ENCODE assay signal across 13 cellular contexts in genomic region chr15:50880221-50880620, GRCh38. TPM values are rescaled to one million over a fixed set of nuclear protein-coding genes. Genes with fewer than 3 reads are reported as not detected.
DNase-seq lines count a peak whose midpoint lies in the region; ATAC-seq and TF ChIP-seq lines count a peak whose summit lies in the region.
"Had no signal": no experiment of that assay in that cellular context is flagged by ENCODE, and none has a peak within 500 bp of the region (broad histone marks: within the 10 kb centered on the region; RNA-seq: fewer than 3 reads in every experiment).

No MANE protein-coding gene starts in this region.

- H3K27ac Mint-ChIP-seq in Caco-2 (ENCODE audit: unreplicated experiment), result peak overlapping the region; percentile 83
- H3K27ac Mint-ChIP-seq in natural killer cell treated with Interleukin-12 subunit alpha and Interleukin-12 subunit beta and Interleukin-15 and Interleukin-18, amount 100 ng/mL, for 72 hours, result peak overlapping the region; percentile 99 to 100

- CTCF ChIA-PET in Caco-2 (lab: Charles Lee), result interaction anchor here (1.0 kb wide), 1 partner anchor 258 kb away, joined by 3 read pairs; no protein-coding TSS in a partner anchor

- intact Hi-C loops in Caco-2 (cut with micrococcal nuclease; ENCODE audit: unreplicated experiment) (no loop called here), heart left ventricle (cut with DNase I) (no loop called here)

- peak overlapping the region; percentile 69 for H3K9ac ChIP-seq in adipocyte (ENCODE audit: low read length)

- H3K4me1 ChIP-seq in Caco-2 (peaks cover 26% of the 10 kb centered on the region), adipocyte (ENCODE audit: control insufficient read depth, insufficient read depth, low read length) (peaks cover 38% of the 10 kb centered on the region), heart left ventricle (peaks cover 0 to 65% (median 8%) of the 10 kb centered on the region in 12 donors)

- H3K4me3 ChIP-seq in Caco-2 (ENCODE audit: low read depth, low read length) (no peak overlapping the region), adipocyte (ENCODE audit: low read length) (no peak overlapping the region), heart left ventricle (no peak overlapping the region)

- H3K36me3 ChIP-seq in Caco-2 (ENCODE audit: control insufficient read depth, insufficient read depth, low read length), result no peaks in the 10 kb centered on the region
- H3K36me3 ChIP-seq in KOPT-K1 (ENCODE audit: insufficient read depth, low read length), result no peaks in the 10 kb centered on the region
- no peaks in the 10 kb centered on the region for H3K36me3 ChIP-seq in adipocyte (ENCODE audit: control insufficient read depth, insufficient read depth, low read length, severe bottlenecking)
- no peaks in the 10 kb centered on the region for H3K36me3 ChIP-seq in heart left ventricle

- peak in 1 of 2 donors; percentile 7 for ATAC-seq in natural killer cell treated with Interleukin-12 subunit alpha and Interleukin-12 subunit beta and Interleukin-15 and Interleukin-18, amount 100 ng/mL, for 72 hours
- ATAC-seq in heart left ventricle, result no peak

- DNase-seq in Caco-2 (no peak), adipocyte (ENCODE audit: low read depth) (no peak), heart left ventricle (no peak), AG08395 (ENCODE audit: low spot score) (no peak)
- no peak for DNase-seq in natural killer cell treated with Interleukin-12 subunit alpha and Interleukin-12 subunit beta and Interleukin-15 and Interleukin-18, amount 100 ng/mL, for 72 hours (ENCODE audit: low spot score)
- DNase-seq in effector CD8-positive, alpha-beta T cell (lab: John Stamatoyannopoulos, UW), result no peak
- DNase-seq: activated CD4-positive, alpha-beta T cell treated with anti-CD3 and anti-CD28 coated beads for 1 hour; DMS53; RPMI8226; stimulated activated CD4-positive, alpha-beta T cell treated with anti-CD3 and anti-CD28 coated beads, Interleukin-15, amount 100 ng/mL, for 24 hours; stimulated activated naive CD4-positive, alpha-beta T cell treated with Interleukin-2 at 50 U/mL for 16 hours had no signal

- peaks cover 10% of the 10 kb centered on the region for H3K36me3 Mint-ChIP-seq in Caco-2 (ENCODE audit: insufficient read depth, unreplicated experiment)
- H3K36me3 Mint-ChIP-seq in natural killer cell treated with Interleukin-12 subunit alpha and Interleukin-12 subunit beta and Interleukin-15 and Interleukin-18, amount 100 ng/mL, for 72 hours, result no peaks in the 10 kb centered on the region
- H3K36me3 Mint-ChIP-seq: IgD-negative memory B cell had no signal

- POLR2A ChIA-PET in Caco-2 (lab: Charles Lee), result no interaction called here

- peaks cover 30% of the 10 kb centered on the region for H3K4me1 Mint-ChIP-seq in Caco-2 (ENCODE audit: low read depth, unreplicated experiment)
- H3K4me1 Mint-ChIP-seq in natural killer cell treated with Interleukin-12 subunit alpha and Interleukin-12 subunit beta and Interleukin-15 and Interleukin-18, amount 100 ng/mL, for 72 hours (ENCODE audit: low read depth in 2 of 2), result peaks cover 62 to 77% of the 10 kb centered on the region in 2 donors

- H3K27me3 Mint-ChIP-seq in Caco-2 (ENCODE audit: insufficient read depth, unreplicated experiment), result no peaks in the 10 kb centered on the region
- peaks cover 0 to 2% of the 10 kb centered on the region in 2 donors for H3K27me3 Mint-ChIP-seq in natural killer cell treated with Interleukin-12 subunit alpha and Interleukin-12 subunit beta and Interleukin-15 and Interleukin-18, amount 100 ng/mL, for 72 hours
- H3K27me3 Mint-ChIP-seq: IgD-negative memory B cell had no signal

- no peak for TF ChIP-seq POLR2A in heart left ventricle (IDR thresholded peaks at IDR 0.05)

- no peak overlapping the region for H3K4me3 Mint-ChIP-seq in Caco-2 (ENCODE audit: unreplicated experiment)
- peak overlapping the region; percentile 91 for H3K4me3 Mint-ChIP-seq in natural killer cell treated with Interleukin-12 subunit alpha and Interleukin-12 subunit beta and Interleukin-15 and Interleukin-18, amount 100 ng/mL, for 72 hours

- TF ChIP-seq CTCF in Caco-2 (IDR thresholded peaks at IDR 0.05; ENCODE audit: insufficient read depth in 1 of 2, low read depth in 1 of 2, low read length in 1 of 2, severe bottlenecking in 1 of 2, unreplicated experiment in 1 of 2) (no peak), heart left ventricle (IDR thresholded peaks at IDR 0.05) (no peak)

- no peaks in the 10 kb centered on the region for H3K9me3 Mint-ChIP-seq in Caco-2 (ENCODE audit: unreplicated experiment)
- H3K9me3 Mint-ChIP-seq in natural killer cell treated with Interleukin-12 subunit alpha and Interleukin-12 subunit beta and Interleukin-15 and Interleukin-18, amount 100 ng/mL, for 72 hours, result no peaks in the 10 kb centered on the region
- H3K9me3 Mint-ChIP-seq: IgD-negative memory B cell had no signal

- 85 to 95% (median 94%) methylated on average over 3 of the region's 3 CpGs for WGBS in heart left ventricle, 4 donors

- peaks cover 4% of the 10 kb centered on the region for H3K9me3 ChIP-seq in Caco-2
- H3K9me3 ChIP-seq in KOPT-K1 (ENCODE audit: insufficient read depth, low read length, poor library complexity, severe bottlenecking), result no peaks in the 10 kb centered on the region
- no peaks in the 10 kb centered on the region for H3K9me3 ChIP-seq in adipocyte (ENCODE audit: control insufficient read depth, low read length)
- no peaks in the 10 kb centered on the region for H3K9me3 ChIP-seq in heart left ventricle

- peak overlapping the region; percentile 45 for H3K27ac ChIP-seq in KOPT-K1 (ENCODE audit: low read depth, low read length, poor library complexity, severe bottlenecking)
- H3K27ac ChIP-seq in heart left ventricle, result peak overlapping the region in 3 of 12 donors; percentile 42 to 90 (median 61)

- H3K27me3 ChIP-seq in Caco-2 (replicated peaks; ENCODE audit: control insufficient read depth, insufficient read depth, low read length) (no peaks in the 10 kb centered on the region), adipocyte (replicated peaks; ENCODE audit: control insufficient read depth, insufficient read depth, low read length) (no peaks in the 10 kb centered on the region), heart left ventricle (no peaks in the 10 kb centered on the region)

- no TSS peak for BruUV-seq in Caco-2 (replicated peaks; lab: Mats Ljungman, UMichigan)

RNA-seq across cellular contexts. Expression of gene AP4E1, which starts 28.3 kb away (rescaled TPM):
- total RNA-seq in Caco-2 (2022), result 15.9 and 17.9 TPM in 2 replicates
- 10 to 100 TPM; 13.7 to 16.1 TPM for total RNA-seq in natural killer cell treated with Interleukin-12 subunit alpha and Interleukin-12 subunit beta and Interleukin-15 and Interleukin-18, amount 100 ng/mL, for 72 hours
- 10 to 100 TPM in 3 of 9 donors, 1 to 10 TPM in 6; 6.6 to 12.0 (median 9.8) TPM for total RNA-seq in heart left ventricle
- 1 to 10 TPM; 2.2 to 7.4 TPM for polyA plus RNA-seq in heart left ventricle
